Comparison of ENCODE assay signal across 21 cellular contexts in genomic region chr22:22953796-22954195, GRCh38.
"Had no signal": no experiment of that assay in that cellular context is flagged by ENCODE, and none has a peak within 500 bp of the region (broad histone marks: within the 10 kb centered on the region; RNA-seq: fewer than 3 reads in every experiment).

No MANE protein-coding gene starts in this region.

- H3K36me3 ChIP-seq: neutrophil, pancreas, right lobe of liver, stomach, vagina had no signal

- H3K4me1 ChIP-seq: pancreas, right lobe of liver, vagina had no signal

- DNase-seq: activated CD4-positive, alpha-beta T cell treated with anti-CD3 and anti-CD28 coated beads, Interleukin-2, amount 50 U/mL, for 1 hour; activated gamma-delta T cell treated with Interleukin-2 at 50 U/mL for 16 hours; activated T-cell treated with anti-CD3 and anti-CD28 coated beads for 4 hours; cerebellar nuclear complex; cortex of kidney; effector CD8-positive, alpha-beta T cell; mesendoderm; naive thymus-derived CD8-positive, alpha-beta T cell; pancreas; right lobe of liver; small intestine; stimulated activated CD4-positive, alpha-beta T cell treated with anti-CD3 and anti-CD28 coated beads, Interleukin-15, amount 100 ng/mL, for 24 hours; stimulated activated CD4-positive, alpha-beta T cell treated with anti-CD3 and anti-CD28 coated beads, Interleukin-2, amount 100 ng/mL, for 48 hours; stomach; trophoblast cell had no signal

- ATAC-seq: activated CD4-positive, CD25-positive, alpha-beta regulatory T cell treated with anti-CD3 and anti-CD28 coated beads, Interleukin-2, amount 50 U/mL, for 24 hours; pancreas; right lobe of liver had no signal

- H3K9me3 Mint-ChIP-seq: activated T-helper 1 cell treated with anti-CD3 and anti-CD28 coated beads, Interleukin-12 subunit alpha, Interleukin-12 subunit beta, Interleukin-2, Interleukin-4 antibody, amounts not matched to agents 30 ng/mL and 10 ng/mL and 1 ng/mL, durations not matched to agents 14 hours and 24 hours and 36 hours had no signal

- H3K27ac Mint-ChIP-seq: activated naive CD8-positive, alpha-beta T cell; activated T-helper 1 cell treated with anti-CD3 and anti-CD28 coated beads, Interleukin-12 subunit alpha, Interleukin-12 subunit beta, Interleukin-2, Interleukin-4 antibody, amounts not matched to agents 30 ng/mL and 10 ng/mL and 1 ng/mL, durations not matched to agents 14 hours and 24 hours and 36 hours had no signal

- H3K4me3 Mint-ChIP-seq: activated naive CD8-positive, alpha-beta T cell; activated T-helper 1 cell treated with anti-CD3 and anti-CD28 coated beads, Interleukin-12 subunit alpha, Interleukin-12 subunit beta, Interleukin-2, Interleukin-4 antibody, amounts not matched to agents 30 ng/mL and 10 ng/mL and 1 ng/mL, durations not matched to agents 14 hours and 24 hours and 36 hours; naive thymus-derived CD8-positive, alpha-beta T cell had no signal

- H3K4me3 ChIP-seq: pancreas, right lobe of liver, stomach, vagina had no signal

- H3K27me3 ChIP-seq: pancreas, right lobe of liver, vagina had no signal

- H3K36me3 Mint-ChIP-seq: activated naive CD8-positive, alpha-beta T cell; naive thymus-derived CD8-positive, alpha-beta T cell had no signal

- H3K27ac ChIP-seq: neutrophil, pancreas, right lobe of liver, stomach, vagina had no signal

- FAIRE-seq: bronchial epithelial cell, pancreas, small intestine had no signal

- H3K9me3 ChIP-seq: neutrophil, pancreas, right lobe of liver, stomach, vagina had no signal
